Comparison of ENCODE assay signal across 33 cellular contexts in the genomic region with DNA sequence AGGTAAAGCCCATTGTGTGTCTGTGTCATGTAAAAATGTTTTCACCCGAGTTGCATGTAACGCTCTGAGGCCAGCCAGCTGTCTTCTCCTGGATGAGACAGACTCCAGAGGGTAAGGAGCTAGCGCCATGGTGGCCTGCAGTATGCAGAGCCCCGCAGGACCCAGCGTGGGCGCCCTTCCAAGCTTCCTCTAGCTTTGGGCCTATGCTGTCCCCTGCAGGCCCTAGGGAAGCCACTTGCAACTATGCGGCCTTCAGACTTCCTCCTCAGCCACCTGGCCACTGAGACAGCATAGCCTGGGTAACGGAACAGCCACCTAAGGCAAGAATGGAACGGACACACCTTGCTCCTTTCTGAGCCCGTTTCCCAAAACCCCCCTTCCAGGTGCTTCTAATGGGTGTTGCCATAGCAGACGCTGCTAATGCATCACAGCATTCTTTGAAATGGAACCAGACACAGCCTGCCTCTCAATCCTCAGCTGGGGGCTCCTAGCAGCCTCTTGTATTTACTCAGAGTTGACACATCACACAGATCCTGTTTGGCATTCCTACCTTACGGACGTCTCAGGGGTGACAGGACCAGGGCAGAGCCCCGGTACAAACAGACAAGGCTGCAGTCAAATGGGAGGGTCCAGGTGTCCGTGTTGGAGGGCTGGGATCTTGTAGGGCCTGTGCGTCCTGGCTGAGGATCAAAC. TPM values are rescaled to one million over a fixed set of nuclear protein-coding genes. Genes with fewer than 3 reads are reported as not detected.
DNase-seq lines count a peak whose midpoint lies in the region; ATAC-seq, FAIRE-seq and TF ChIP-seq lines count a peak whose summit lies in the region.
"Had no signal": no experiment of that assay in that cellular context is flagged by ENCODE, and none has a peak within 500 bp of the region (broad histone marks: within the 10 kb centered on the region; RNA-seq: fewer than 3 reads in every experiment).

No MANE protein-coding gene starts in this region.

- no peaks in the 10 kb centered on the region for H3K27me3 ChIP-seq in AG04450 (ENCODE audit: control insufficient read depth, insufficient read depth, low read length)
- H3K27me3 ChIP-seq in K562 (ENCODE audit: control insufficient read depth in 2 of 2, insufficient read depth in 2 of 2, low read length in 2 of 2), result no peaks in the 10 kb centered on the region
- no peaks in the 10 kb centered on the region for H3K27me3 ChIP-seq in SJCRH30
- H3K27me3 ChIP-seq: ascending aorta, transverse colon had no signal

- in situ Hi-C loops in K562 (cut with MboI), result no loop called here

- H2AFZ ChIP-seq in K562 (ENCODE audit: low read depth, low read length), result no peak overlapping the region

- no peaks in the 10 kb centered on the region for H3K27me3 Mint-ChIP-seq in type B pancreatic cell
- H3K27me3 Mint-ChIP-seq: activated naive CD4-positive, alpha-beta T cell treated with anti-CD3 and anti-CD28 coated beads, Interleukin-2, amount 50 U/mL, for 24 hours; IgD-negative memory B cell; naive B cell had no signal

- no peak for TF ChIP-seq POLR2A in K562 (conservative IDR thresholded peaks at IDR 0.05)

- H3K4me1 ChIP-seq in K562 (replicated peaks in 1 of 2; ENCODE audit: control insufficient read depth in 2 of 2, insufficient read depth in 2 of 2, low read length in 2 of 2) (peaks cover under 1 to 6% of the 10 kb centered on the region in 2 experiments; a peak in 2 of 5 replicates), SJCRH30 (peaks cover 6% of the 10 kb centered on the region)

- FAIRE-seq in K562 (lab: Jason Lieb, UNC), result no peak
- FAIRE-seq: GM12892, H1, islet of Langerhans, RCC 7860, TTC549 had no signal

- no peaks in the 10 kb centered on the region for H3K9me3 ChIP-seq in AG04450 (ENCODE audit: control insufficient read depth, insufficient read depth, low read length)
- no peaks in the 10 kb centered on the region for H3K9me3 ChIP-seq in K562 (replicated peaks; ENCODE audit: control insufficient read depth, insufficient read depth, low read depth, low read length)
- H3K9me3 ChIP-seq in SJCRH30 (replicated peaks), result no peaks in the 10 kb centered on the region
- H3K9me3 ChIP-seq: ascending aorta, transverse colon had no signal

- H3K79me2 ChIP-seq in K562 (ENCODE audit: control insufficient read depth, insufficient read depth, low read length), result peaks cover 7% of the 10 kb centered on the region

- H3K4me3 Mint-ChIP-seq in type B pancreatic cell, result no peak overlapping the region
- H3K4me3 Mint-ChIP-seq: activated naive CD4-positive, alpha-beta T cell treated with anti-CD3 and anti-CD28 coated beads, Interleukin-2, amount 50 U/mL, for 24 hours; mesothelial cell of epicardium; T-helper 1 cell treated with Interleukin-12 subunit alpha and Interleukin-12 subunit beta and Interleukin-4 antibody, amounts not matched to agents 30 μg/mL and 1 μg/mL, for 36 hours had no signal

- H3K4me3 ChIP-seq in AG04450 (ENCODE audit: low read depth, low read length) (no peak overlapping the region), K562 (no peak overlapping the region), SJCRH30 (no peak overlapping the region)
- H3K4me3 ChIP-seq: ascending aorta, transverse colon had no signal

- H3K4me1 Mint-ChIP-seq in type B pancreatic cell (ENCODE audit: unreplicated experiment), result peaks cover 8% of the 10 kb centered on the region

- POLR2A ChIA-PET in AG04450 (lab: Yijun Ruan, JAX) (interaction anchor here (0.6 kb wide), 1 partner anchor 102 kb away, joined by 4 read pairs; no protein-coding TSS in a partner anchor), K562 (lab: Yijun Ruan, JAX) (interaction anchor here (0.6 to 0.9 kb wide), 4 partner anchors 17 to 1420 kb away, joined by 3 read pairs; no protein-coding TSS in a partner anchor)

- H3K27ac Mint-ChIP-seq in type B pancreatic cell, result no peak overlapping the region
- H3K27ac Mint-ChIP-seq: activated naive CD4-positive, alpha-beta T cell treated with anti-CD3 and anti-CD28 coated beads, Interleukin-2, amount 50 U/mL, for 24 hours; activated T-helper 2 cell treated with anti-CD3 and anti-CD28 coated beads, Interferon-gamma antibody, Interleukin-2, Interleukin-4, amounts not matched to agents 10 μg/mL and 5 μg/mL and 100 μg/mL, durations not matched to agents 14 hours and 24 hours and 36 hours; IgD-negative memory B cell; mesothelial cell of epicardium; T-helper 1 cell treated with Interleukin-12 subunit alpha and Interleukin-12 subunit beta and Interleukin-4 antibody, amounts not matched to agents 30 μg/mL and 1 μg/mL, for 36 hours had no signal

- 88% methylated on average over 16 of the region's 16 CpGs for WGBS in K562 (ENCODE audit: insufficient coverage, low coverage, missing lambda C conversion rate)

- peaks cover 9% of the 10 kb centered on the region for H3K36me3 Mint-ChIP-seq in type B pancreatic cell

- H3K4me2 ChIP-seq in K562 (ENCODE audit: insufficient read depth, low read length), result no peak overlapping the region

- no peak overlapping the region for H3K9ac ChIP-seq in K562 (ENCODE audit: insufficient read depth in 1 of 2, low read depth in 2 of 2, low read length in 2 of 2)

- ATAC-seq in K562 (peak; percentile 62), GM19467 (IDR thresholded peaks at IDR 0.05; ENCODE audit: unreplicated experiment) (no peak)
- ATAC-seq: left ventricle myocardium superior had no signal

- CTCF ChIA-PET in AG04450 (lab: Charles Lee), result interaction anchor here (0.6 to 1.3 kb wide), 2 partner anchors 191 to 1253 kb away, joined by 3 to 5 read pairs; no protein-coding TSS in a partner anchor
- CTCF ChIA-PET in K562 (lab: Yijun Ruan, JAX; ENCODE audit: low intra/inter-chr PET ratio), result no interaction called here

- TSS peak; percentile 27 for BruUV-seq in K562 (replicated peaks; lab: Mats Ljungman, UMichigan)

- DNase-seq in AG04450 (ENCODE audit: low read depth, low spot score) (no peak), D341Med (ENCODE audit: low spot score) (peak; percentile 17), K562 (ENCODE audit: extremely low read depth in 1 of 4, low spot score in 3 of 4) (no peak), posterior vena cava (ENCODE audit: low spot score) (peak; percentile 68), SJCRH30 (no peak), type B pancreatic cell (ENCODE audit: extremely low spot score, unreplicated experiment) (no peak)
- DNase-seq: activated CD4-positive, alpha-beta T cell treated with anti-CD3 and anti-CD28 coated beads, Interleukin-2, amount 50 U/mL, for 4 hours; activated CD8-positive, alpha-beta memory T cell treated with anti-CD3 and anti-CD28 coated beads, Interleukin-2, amount 50 U/mL, for 4 hours; central memory CD4-positive, alpha-beta T cell; glutamatergic neuron; left ventricle myocardium superior; naive B cell; NCI-H1092 treated with DMSO at 0.1 percent for 48 hours; NCI-H187 treated with DMSO at 0.1 percent for 48 hours; NCI-H2171 treated with DMSO at 0.1 percent for 48 hours; NCI-H524; occipital lobe; transverse colon had no signal

- TF ChIP-seq EP300 in K562 (IDR thresholded peaks at IDR 0.05; ENCODE audit: low read length), result no peak

- H3K9me3 Mint-ChIP-seq in type B pancreatic cell, result no peaks in the 10 kb centered on the region
- H3K9me3 Mint-ChIP-seq: activated naive CD4-positive, alpha-beta T cell treated with anti-CD3 and anti-CD28 coated beads, Interleukin-2, amount 50 U/mL, for 24 hours; activated T-helper 2 cell treated with anti-CD3 and anti-CD28 coated beads, Interferon-gamma antibody, Interleukin-2, Interleukin-4, amounts not matched to agents 10 μg/mL and 5 μg/mL and 100 μg/mL, durations not matched to agents 14 hours and 24 hours and 36 hours; IgD-negative memory B cell; mesothelial cell of epicardium; naive B cell; T-helper 1 cell treated with Interleukin-12 subunit alpha and Interleukin-12 subunit beta and Interleukin-4 antibody, amounts not matched to agents 30 μg/mL and 1 μg/mL, for 36 hours had no signal

- no peaks in the 10 kb centered on the region; the same call in 1 of the 2 replicates for H4K20me1 ChIP-seq in K562 (replicated peaks; ENCODE audit: control insufficient read depth, insufficient read depth, low read length)

- no peak for TF ChIP-seq CTCF in AG04450 (IDR thresholded peaks at IDR 0.05; ENCODE audit: low read depth, low read length)
- TF ChIP-seq CTCF in K562 (IDR thresholded peaks at IDR 0.05 in 2 of 3, conservative IDR thresholded peaks at IDR 0.05 in 1 of 3; ENCODE audit: insufficient read depth in 2 of 3, low read depth in 1 of 3, low read length in 3 of 3), result peak; percentile 10 to 73 (median 27); a peak in 3 of 6 replicates
- TF ChIP-seq CTCF in type B pancreatic cell (conservative IDR thresholded peaks at IDR 0.05), result no peak

- intact Hi-C loops in K562 (cut with micrococcal nuclease) (no loop called here), posterior vena cava (cut with DNase I) (no loop called here)

- H3K36me3 ChIP-seq in K562 (ENCODE audit: control insufficient read depth, insufficient read depth, low read length), result peaks cover 43% of the 10 kb centered on the region
- H3K36me3 ChIP-seq in SJCRH30, result peaks cover 42% of the 10 kb centered on the region

- no peak for TF ChIP-seq RAD21 in K562 (CRISPR knock-in tag; conservative IDR thresholded peaks at IDR 0.05 in 1 of 2, IDR thresholded peaks at IDR 0.05 in 1 of 2)

- H3K27ac ChIP-seq in AG04450 (ENCODE audit: low read depth, low read length), result peak overlapping the region; percentile 21
- H3K27ac ChIP-seq in K562 (ENCODE audit: extremely low read depth, low read depth, low read length), result no peak overlapping the region
- no peak overlapping the region for H3K27ac ChIP-seq in SJCRH30
- H3K27ac ChIP-seq: ascending aorta, C4-2B, transverse colon had no signal

- peaks cover 5% of the 10 kb centered on the region for H3K9me1 ChIP-seq in K562 (ENCODE audit: control insufficient read depth, insufficient read depth, low read length)

RNA-seq across cellular contexts. Expression of a gene that starts 6.2 kb away (rescaled TPM):
- 164 and 177 TPM in 2 replicates for polyA plus RNA-seq in AG04450 (2011; rRNA removed)
- polyA minus RNA-seq in AG04450 (2011; rRNA and poly(A)+ RNA removed), result 53.8 and 56.3 TPM in 2 replicates
- total RNA-seq in K562 (2011; cell fraction: chromatin; rRNA removed; ENCODE audit: low replicate concordance), result 14.8 and 20.8 TPM in 2 replicates
- total RNA-seq in K562 (2011; cell fraction: nucleolus; rRNA removed), result 14.2 and 16.1 TPM in 2 replicates
- total RNA-seq in K562 (2011; cell fraction: nucleoplasm; rRNA removed), result 18.8 and 21.6 TPM in 2 replicates
- total RNA-seq in K562 (2014; rRNA removed), result 94.5 and 95.8 TPM in 2 replicates
- 54.5 and 57.2 TPM in 2 replicates for total RNA-seq in K562 (2014; rRNA removed; fragmentation: Illumina TruSeq; extraction: Trizol)
- total RNA-seq in K562 (2015; rRNA removed; fragmentation: Illumina TruSeq; extraction: Trizol), result 70.9 and 73.7 TPM in 2 replicates
- 44.9 and 45.9 TPM in 2 replicates for total RNA-seq in K562 (2021)
- 82.6 and 96.7 TPM in 2 replicates for polyA plus RNA-seq in K562 (2011; rRNA removed)
- 84.9 and 85.1 TPM in 2 replicates for polyA plus RNA-seq in K562 (2011; cell fraction: cytosol; rRNA removed)
- polyA plus RNA-seq in K562 (2011; cell fraction: nucleus; rRNA removed), result 37.5 and 41.1 TPM in 2 replicates
- 50.8 and 60.4 TPM in 2 replicates for polyA plus RNA-seq in K562 (2012)
- polyA plus RNA-seq in K562 (2014; fragmentation: Illumina TruSeq; extraction: Trizol), result 76.2 and 77.8 TPM in 2 replicates
- 10 to 100 TPM; 30.7 to 43.0 TPM for polyA plus RNA-seq in K562 (2014; fragmentation: Nextera tagmentation; extraction: Ambion mirVana)
- 94.5 and 102 TPM in 2 replicates for polyA plus RNA-seq in K562 (2014; rRNA removed)
- polyA minus RNA-seq in K562 (2011; rRNA and poly(A)+ RNA removed), result 28.1 and 34.6 TPM in 2 replicates
- 14.7 and 21.1 TPM in 2 replicates for polyA minus RNA-seq in K562 (2011; cell fraction: cytosol; rRNA and poly(A)+ RNA removed)
- 6.2 and 10.3 TPM in 2 replicates for polyA minus RNA-seq in K562 (2011; cell fraction: nucleus; rRNA and poly(A)+ RNA removed)
- 10 to 100 TPM; 46.4 to 47.8 TPM for total RNA-seq in posterior vena cava
- 124 and 130 TPM in 2 replicates for total RNA-seq in SJCRH30 (2014; rRNA removed; shearing (Covaris generic))
- 84.6 and 89.0 TPM in 2 replicates for total RNA-seq in type B pancreatic cell (ENCODE audit: low replicate concordance)

RNA-seq across cellular contexts. Expression of a gene that starts 6.3 kb away (rescaled TPM):
- polyA plus RNA-seq in AG04450 (2011; rRNA removed) (42.5 and 54.3 TPM in 2 replicates), K562 (2011; rRNA removed) (29.1 and 42.9 TPM in 2 replicates), K562 (2014; fragmentation: Illumina TruSeq; extraction: Trizol) (35.4 and 44.5 TPM in 2 replicates), K562 (2014; fragmentation: Nextera tagmentation; extraction: Ambion mirVana) (1 to 10 TPM in 1 of 2 experiments, under 1 TPM in 1; 0.87 to 3.0 TPM), K562 (2014; rRNA removed) (34.8 and 39.4 TPM in 2 replicates)
- 59.5 and 63.7 TPM in 2 replicates for polyA minus RNA-seq in AG04450 (2011; rRNA and poly(A)+ RNA removed)
- total RNA-seq in K562 (2011; cell fraction: chromatin; rRNA removed; ENCODE audit: low replicate concordance), result 43.5 and 103 TPM in 2 replicates
- total RNA-seq in K562 (2011; cell fraction: nucleolus; rRNA removed), result 56.9 and 61.7 TPM in 2 replicates
- total RNA-seq in K562 (2011; cell fraction: nucleoplasm; rRNA removed), result 39.8 and 44.1 TPM in 2 replicates
- total RNA-seq in K562 (2014; rRNA removed) (48.0 and 53.8 TPM in 2 replicates), K562 (2014; rRNA removed; fragmentation: Illumina TruSeq; extraction: Trizol) (12.9 and 17.1 TPM in 2 replicates), K562 (2015; rRNA removed; fragmentation: Illumina TruSeq; extraction: Trizol) (28.1 and 28.6 TPM in 2 replicates), K562 (2021) (53.6 and 56.2 TPM in 2 replicates), posterior vena cava (10 to 100 TPM; 59.4 to 66.4 TPM), type B pancreatic cell (ENCODE audit: low replicate concordance) (39.9 and 75.0 TPM in 2 replicates)
- polyA plus RNA-seq in K562 (2011; cell fraction: cytosol; rRNA removed), result 39.5 and 53.3 TPM in 2 replicates
- polyA plus RNA-seq in K562 (2011; cell fraction: nucleus; rRNA removed), result 75.6 and 83.2 TPM in 2 replicates
- 66.8 and 85.3 TPM in 2 replicates for polyA plus RNA-seq in K562 (2012)
- 17.9 and 23.9 TPM in 2 replicates for polyA minus RNA-seq in K562 (2011; rRNA and poly(A)+ RNA removed)
- 41.5 and 47.6 TPM in 2 replicates for polyA minus RNA-seq in K562 (2011; cell fraction: cytosol; rRNA and poly(A)+ RNA removed)
- 21.9 and 34.4 TPM in 2 replicates for polyA minus RNA-seq in K562 (2011; cell fraction: nucleus; rRNA and poly(A)+ RNA removed)
- total RNA-seq in SJCRH30 (2014; rRNA removed; shearing (Covaris generic)), result 102 and 104 TPM in 2 replicates

RNA-seq across cellular contexts. Expression of a gene that starts 18.0 kb away (rescaled TPM):
- not detected in 2 replicates for polyA plus RNA-seq in AG04450 (2011; rRNA removed)
- polyA minus RNA-seq in AG04450 (2011; rRNA and poly(A)+ RNA removed), result not detected in 2 replicates
- not detected in 2 replicates for total RNA-seq in K562 (2011; cell fraction: chromatin; rRNA removed; ENCODE audit: low replicate concordance)
- not detected in 2 replicates for total RNA-seq in K562 (2011; cell fraction: nucleolus; rRNA removed)
- not detected in 2 replicates for total RNA-seq in K562 (2011; cell fraction: nucleoplasm; rRNA removed)
- not detected in 2 replicates for total RNA-seq in K562 (2014; rRNA removed)
- total RNA-seq in K562 (2014; rRNA removed; fragmentation: Illumina TruSeq; extraction: Trizol), result not detected in 2 replicates
- total RNA-seq in K562 (2015; rRNA removed; fragmentation: Illumina TruSeq; extraction: Trizol), result not detected in 2 replicates
- total RNA-seq in K562 (2021), result not detected in 2 replicates
- not detected in 2 replicates for polyA plus RNA-seq in K562 (2011; rRNA removed)
- polyA plus RNA-seq in K562 (2011; cell fraction: cytosol; rRNA removed), result not detected in 2 replicates
- not detected in 2 replicates for polyA plus RNA-seq in K562 (2011; cell fraction: nucleus; rRNA removed)
- not detected in 2 replicates for polyA plus RNA-seq in K562 (2012)
- not detected in 2 replicates for polyA plus RNA-seq in K562 (2014; fragmentation: Illumina TruSeq; extraction: Trizol)
- under 1 TPM in 1 of 2 experiments, not detected in 1; 0.08 TPM for polyA plus RNA-seq in K562 (2014; fragmentation: Nextera tagmentation; extraction: Ambion mirVana)
- 0.13 TPM in 1 of 2 replicates, not detected in the other for polyA plus RNA-seq in K562 (2014; rRNA removed)
- not detected in 2 replicates for polyA minus RNA-seq in K562 (2011; rRNA and poly(A)+ RNA removed)
- polyA minus RNA-seq in K562 (2011; cell fraction: cytosol; rRNA and poly(A)+ RNA removed), result not detected in 2 replicates
- polyA minus RNA-seq in K562 (2011; cell fraction: nucleus; rRNA and poly(A)+ RNA removed), result not detected in 2 replicates
- not detected for total RNA-seq in posterior vena cava
- total RNA-seq in SJCRH30 (2014; rRNA removed; shearing (Covaris generic)), result not detected in 2 replicates
- not detected in 2 replicates for total RNA-seq in type B pancreatic cell (ENCODE audit: low replicate concordance)
- total RNA-seq: activated T-helper 2 cell treated with anti-CD3 and anti-CD28 coated beads, Interferon-gamma antibody, Interleukin-2, Interleukin-4, amounts not matched to agents 10 μg/mL and 5 μg/mL and 100 μg/mL, durations not matched to agents 14 hours and 24 hours and 36 hours; ascending aorta; dermis microvascular lymphatic vessel endothelial cell; H1; left ventricle myocardium superior; mesothelial cell of epicardium; occipital lobe; SK-MEL-5; transverse colon had no signal
- polyA plus RNA-seq: H1, IgD-negative memory B cell had no signal

RNA-seq across cellular contexts. Expression of a gene that starts 47.9 kb away (rescaled TPM):
- polyA plus RNA-seq in AG04450 (2011; rRNA removed), result not detected in 2 replicates
- polyA minus RNA-seq in AG04450 (2011; rRNA and poly(A)+ RNA removed), result not detected in 2 replicates
- 0.81 TPM in 1 of 2 replicates, not detected in the other for total RNA-seq in K562 (2011; cell fraction: chromatin; rRNA removed; ENCODE audit: low replicate concordance)
- 0.39 and 0.67 TPM in 2 replicates for total RNA-seq in K562 (2011; cell fraction: nucleolus; rRNA removed)
- total RNA-seq in K562 (2011; cell fraction: nucleoplasm; rRNA removed), result 0.37 TPM in 1 of 2 replicates, not detected in the other
- total RNA-seq in K562 (2014; rRNA removed), result 0.18 and 0.29 TPM in 2 replicates
- total RNA-seq in K562 (2014; rRNA removed; fragmentation: Illumina TruSeq; extraction: Trizol), result 0.15 and 0.19 TPM in 2 replicates
- total RNA-seq in K562 (2015; rRNA removed; fragmentation: Illumina TruSeq; extraction: Trizol), result 1.1 TPM in 2 replicates
- total RNA-seq in K562 (2021), result 0.16 and 0.42 TPM in 2 replicates
- polyA plus RNA-seq in K562 (2011; rRNA removed), result 0.33 and 0.39 TPM in 2 replicates
- 0.44 and 0.69 TPM in 2 replicates for polyA plus RNA-seq in K562 (2011; cell fraction: cytosol; rRNA removed)
- 0.68 and 0.69 TPM in 2 replicates for polyA plus RNA-seq in K562 (2011; cell fraction: nucleus; rRNA removed)
- polyA plus RNA-seq in K562 (2012), result 0.40 and 3.0 TPM in 2 replicates
- polyA plus RNA-seq in K562 (2014; fragmentation: Illumina TruSeq; extraction: Trizol), result 0.30 and 0.42 TPM in 2 replicates
- polyA plus RNA-seq in K562 (2014; fragmentation: Nextera tagmentation; extraction: Ambion mirVana), result under 1 TPM in 1 of 2 experiments, not detected in 1; 0.03 TPM
- 0.12 and 0.37 TPM in 2 replicates for polyA plus RNA-seq in K562 (2014; rRNA removed)
- polyA minus RNA-seq in K562 (2011; rRNA and poly(A)+ RNA removed), result 0.09 TPM in 1 of 2 replicates, not detected in the other
- not detected in 2 replicates for polyA minus RNA-seq in K562 (2011; cell fraction: cytosol; rRNA and poly(A)+ RNA removed)
- polyA minus RNA-seq in K562 (2011; cell fraction: nucleus; rRNA and poly(A)+ RNA removed), result 0.22 and 0.27 TPM in 2 replicates
- total RNA-seq in posterior vena cava, result 1 to 10 TPM in 1 of 2 donors, under 1 TPM in 1; 0.81 to 1.1 TPM
- 0.23 and 0.42 TPM in 2 replicates for total RNA-seq in SJCRH30 (2014; rRNA removed; shearing (Covaris generic))
- total RNA-seq in type B pancreatic cell (ENCODE audit: low replicate concordance), result 0.68 and 1.5 TPM in 2 replicates
- total RNA-seq: ascending aorta, dermis microvascular lymphatic vessel endothelial cell, occipital lobe, SK-MEL-5 had no signal

Comparison
In these comparisons a context has a peak if more than half of its experiments do, and no peak if none do; other contexts are left out.
1. DNase-seq: peak in D341Med (single experiment) and posterior vena cava (single experiment); none in AG04450 (single experiment), K562 (0 of 4), SJCRH30 (0 of 2) and type B pancreatic cell (single experiment).
2. CTCF ChIP-seq: peak in K562 (3 of 3); none in AG04450 (single experiment) and type B pancreatic cell (single experiment).